ENCODE assay signal across 9 cellular contexts in genomic region chr1:3623441-3624150, GRCh38. TPM values are rescaled to one million over a fixed set of nuclear protein-coding genes. Genes with fewer than 3 reads are reported as not detected.
DNase-seq lines count a peak whose midpoint lies in the region; ATAC-seq and TF ChIP-seq lines count a peak whose summit lies in the region.
"Had no signal": no experiment of that assay in that cellular context is flagged by ENCODE, and none has a peak within 500 bp of the region (broad histone marks: within the 10 kb centered on the region; RNA-seq: fewer than 3 reads in every experiment).

No MANE protein-coding gene starts in this region.

- ATAC-seq in HG02759 (IDR thresholded peaks at IDR 0.05; ENCODE audit: unreplicated experiment) = no peak

- no peak for TF ChIP-seq EP300 in neural cell (conservative IDR thresholded peaks at IDR 0.05; ENCODE audit: poor library complexity, severe bottlenecking)

- H3K36me3 ChIP-seq in BLaER1 treated with 17β-estradiol and CSF1 and Interleukin-3, amounts not matched to agents 10 nM and 100 nM = peaks cover 13 to 23% (median 21%) of the 10 kb centered on the region in 11 experiments
- H3K36me3 ChIP-seq in OCI-LY1 (ENCODE audit: insufficient read depth, low read length) = peaks cover 12% of the 10 kb centered on the region; the same call in 1 of the 2 replicates
- H3K36me3 ChIP-seq in neural cell (ENCODE audit: insufficient read depth, low read length) = no peaks in the 10 kb centered on the region

- H3K27ac Mint-ChIP-seq in endothelial cell (ENCODE audit: unreplicated experiment) = no peak overlapping the region

- no peak overlapping the region for H2AFZ ChIP-seq in OCI-LY1 (ENCODE audit: low read length)
- no peak overlapping the region for H2AFZ ChIP-seq in neural cell (ENCODE audit: low read depth, low read length)

- H3K27me3 Mint-ChIP-seq in endothelial cell (ENCODE audit: unreplicated experiment) = peaks cover 13% of the 10 kb centered on the region

- H4K20me1 ChIP-seq in BLaER1 treated with 17β-estradiol and CSF1 and Interleukin-3, amounts not matched to agents 10 nM and 100 nM = peaks cover 0 to 30% (median 6%) of the 10 kb centered on the region in 11 experiments; a peak in 9 of 22 replicates
- no peaks in the 10 kb centered on the region for H4K20me1 ChIP-seq in OCI-LY1 (ENCODE audit: insufficient read depth, low read length)
- peaks cover 5% of the 10 kb centered on the region for H4K20me1 ChIP-seq in neural cell (ENCODE audit: insufficient read depth)

- peak overlapping the region in 8 of 11 experiments; percentile 50 to 75 (median 65); a peak in 13 of 22 replicates for H3K27ac ChIP-seq in BLaER1 treated with 17β-estradiol and CSF1 and Interleukin-3, amounts not matched to agents 10 nM and 100 nM
- H3K27ac ChIP-seq in OCI-LY1 (ENCODE audit: low read depth, low read length, poor library complexity, severe bottlenecking) (no peak overlapping the region), neural cell (ENCODE audit: low read length) (peak overlapping the region; percentile 42)

- no peaks in the 10 kb centered on the region for H3K9me3 Mint-ChIP-seq in endothelial cell (ENCODE audit: unreplicated experiment)

- peak overlapping the region; percentile 69 to 81 (median 76) for H3K9ac ChIP-seq in BLaER1 treated with 17β-estradiol and CSF1 and Interleukin-3, amounts not matched to agents 10 nM and 100 nM
- H3K9ac ChIP-seq in OCI-LY1 (ENCODE audit: low read length) (peak overlapping the region; percentile 69), neural cell (ENCODE audit: low read length) (peak overlapping the region; percentile 71)

- H3F3A ChIP-seq in OCI-LY1 (ENCODE audit: insufficient read depth, low read length) (no peaks in the 10 kb centered on the region), neural cell (ENCODE audit: insufficient read depth, low read length, poor library complexity, severe bottlenecking) (no peaks in the 10 kb centered on the region)

- H3K79me2 ChIP-seq in OCI-LY1 (ENCODE audit: insufficient read depth, low read length) (no peaks in the 10 kb centered on the region), neural cell (replicated peaks; ENCODE audit: insufficient read depth, low read length) (peaks cover 10% of the 10 kb centered on the region)

- H3K9me2 ChIP-seq in OCI-LY1 (ENCODE audit: low read depth, low read length) (no peaks in the 10 kb centered on the region), neural cell (ENCODE audit: insufficient read depth, low read length) (no peaks in the 10 kb centered on the region)

- no peak for TF ChIP-seq RAD21 in neural cell (conservative IDR thresholded peaks at IDR 0.05)

- DNase-seq in endothelial cell (ENCODE audit: low spot score) (no peak), AML-193 (lab: John Stamatoyannopoulos, UW) (no peak), SKM-1 (lab: John Stamatoyannopoulos, UW; ENCODE audit: unreplicated experiment) (no peak), OCI-M1 (lab: John Stamatoyannopoulos, UW) (no peak)
- DNase-seq: activated CD4-positive, alpha-beta T cell treated with anti-CD3 and anti-CD28 coated beads, Interleukin-2, amount 50 U/mL, for 48 hours had no signal

- no peak for TF ChIP-seq CTCF in OCI-LY1 (IDR thresholded peaks at IDR 0.05; ENCODE audit: low read length)
- no peak for TF ChIP-seq CTCF in endothelial cell (IDR thresholded peaks at IDR 0.05; ENCODE audit: unreplicated experiment)
- no peak for TF ChIP-seq CTCF in neural cell (IDR thresholded peaks at IDR 0.05; ENCODE audit: poor library complexity, severe bottlenecking)

- peaks cover 6% of the 10 kb centered on the region for H3K36me3 Mint-ChIP-seq in endothelial cell (ENCODE audit: low read depth, unreplicated experiment)

- H3K4me1 Mint-ChIP-seq in endothelial cell (ENCODE audit: unreplicated experiment) = peaks cover 31% of the 10 kb centered on the region

- H3K4me3 Mint-ChIP-seq in endothelial cell (ENCODE audit: unreplicated experiment) = peak overlapping the region; percentile 91

- peaks cover 4 to 27% (median 23%) of the 10 kb centered on the region in 11 experiments; a peak in 21 of 22 replicates for H3K27me3 ChIP-seq in BLaER1 treated with 17β-estradiol and CSF1 and Interleukin-3, amounts not matched to agents 10 nM and 100 nM
- H3K27me3 ChIP-seq in OCI-LY1 (ENCODE audit: insufficient read depth, low read length) = no peaks in the 10 kb centered on the region; the same call in 1 of the 2 replicates
- H3K27me3 ChIP-seq in neural cell (ENCODE audit: insufficient read depth, low read depth, low read length) = no peaks in the 10 kb centered on the region

- H3K4me1 ChIP-seq in BLaER1 treated with 17β-estradiol and CSF1 and Interleukin-3, amounts not matched to agents 10 nM and 100 nM = peaks cover 46 to 55% (median 50%) of the 10 kb centered on the region in 10 experiments
- H3K4me1 ChIP-seq in OCI-LY1 (ENCODE audit: insufficient read depth, low read length, severe bottlenecking) = peaks cover 23% of the 10 kb centered on the region

- H3K4me3 ChIP-seq in BLaER1 treated with 17β-estradiol and CSF1 and Interleukin-3, amounts not matched to agents 10 nM and 100 nM = peak overlapping the region; percentile 76 to 98 (median 89)
- H3K4me3 ChIP-seq in OCI-LY1 (ENCODE audit: low read depth, low read length, poor library complexity, severe bottlenecking) (peak overlapping the region; percentile 87), neural cell (ENCODE audit: low read length) (peak overlapping the region; percentile 100)

- peak overlapping the region; percentile 88 to 100 (median 99) for H3K4me2 ChIP-seq in BLaER1 treated with 17β-estradiol and CSF1 and Interleukin-3, amounts not matched to agents 10 nM and 100 nM
- peak overlapping the region; percentile 91 for H3K4me2 ChIP-seq in OCI-LY1 (ENCODE audit: low read length)
- peak overlapping the region; percentile 62 for H3K4me2 ChIP-seq in neural cell (ENCODE audit: low read length)

- H3K9me3 ChIP-seq in BLaER1 treated with 17β-estradiol and CSF1 and Interleukin-3, amounts not matched to agents 10 nM and 100 nM (replicated peaks in 1 of 11) = no peaks in the 10 kb centered on the region
- H3K9me3 ChIP-seq in OCI-LY1 (ENCODE audit: low read length) (no peaks in the 10 kb centered on the region), neural cell (ENCODE audit: low read length) (no peaks in the 10 kb centered on the region)

TF ChIP-seq in neural cell, 6 proteins besides CTCF, POLR2A, EP300 and RAD21:
- TF ChIP-seq POLR2AphosphoS5 (IDR thresholded peaks at IDR 0.05) (no peak), EZH2 (IDR thresholded peaks at IDR 0.05; ENCODE audit: borderline replicate concordance, insufficient read depth, low read length, poor library complexity, severe bottlenecking) (no peak), TAF1 (IDR thresholded peaks at IDR 0.05; ENCODE audit: low read depth) (no peak)

RNA-seq across cellular contexts. Expression of gene TPRG1L, which starts 1.2 kb away (rescaled TPM):
- 35.2 TPM for total RNA-seq in endothelial cell (ENCODE audit: unreplicated experiment)
- polyA plus RNA-seq in neural cell = 16.8 and 22.4 TPM in 2 replicates
- polyA minus RNA-seq in neural cell = 23.0 and 24.6 TPM in 2 replicates

RNA-seq across cellular contexts. Expression of gene MEGF6, which starts 12.3 kb away (rescaled TPM):
- total RNA-seq in endothelial cell (ENCODE audit: unreplicated experiment) = 198 TPM
- 6.0 and 17.6 TPM in 2 replicates for polyA plus RNA-seq in neural cell
- polyA minus RNA-seq in neural cell = 3.1 and 4.1 TPM in 2 replicates

RNA-seq across cellular contexts. Expression of gene WRAP73, which starts 26.3 kb away (rescaled TPM):
- total RNA-seq in endothelial cell (ENCODE audit: unreplicated experiment) = 19.0 TPM
- 32.9 and 50.7 TPM in 2 replicates for polyA plus RNA-seq in neural cell
- 22.1 and 28.7 TPM in 2 replicates for polyA minus RNA-seq in neural cell

RNA-seq across cellular contexts. Expression of gene TP73, which starts 28.7 kb away (rescaled TPM):
- total RNA-seq in endothelial cell (ENCODE audit: unreplicated experiment) = not detected
- not detected in 2 replicates for polyA plus RNA-seq in neural cell
- polyA minus RNA-seq in neural cell = not detected in 2 replicates
